Comparison of ENCODE assay signal across 26 cellular contexts in genomic region chr19:28063702-28064101, GRCh38.
"Had no signal": no experiment of that assay in that cellular context is flagged by ENCODE, and none has a peak within 500 bp of the region (broad histone marks: within the 10 kb centered on the region; RNA-seq: fewer than 3 reads in every experiment).

No MANE protein-coding gene starts in this region.

- ATAC-seq: left colon; left lung; mucosa of descending colon; naive thymus-derived CD4-positive, alpha-beta T cell; right cardiac atrium; stimulated activated effector memory CD8-positive, alpha-beta T cell treated with anti-CD3 and anti-CD28 coated beads, Interleukin-12 subunit alpha, Interleukin-12 subunit beta, amount 100 ng/mL, for 72 hours had no signal

- H3K27me3 Mint-ChIP-seq: memory B cell; natural killer cell treated with Interleukin-12 subunit alpha and Interleukin-12 subunit beta and Interleukin-15 and Interleukin-18, amount 100 ng/mL, for 72 hours; progenitor cell of endocrine pancreas; stimulated activated naive CD8-positive, alpha-beta T cell treated with anti-CD3 and anti-CD28 coated beads, Interleukin-15, Interleukin-2, amounts not matched to agents 100 ng/mL and 50 ng/mL, for 24 hours; type B pancreatic cell had no signal

- H3K27ac Mint-ChIP-seq: immature natural killer cell; memory B cell; mesothelial cell of epicardium; naive thymus-derived CD4-positive, alpha-beta T cell; natural killer cell treated with Interleukin-12 subunit alpha and Interleukin-12 subunit beta and Interleukin-15 and Interleukin-18, amount 100 ng/mL, for 72 hours; progenitor cell of endocrine pancreas; stimulated activated effector memory CD8-positive, alpha-beta T cell treated with anti-CD3 and anti-CD28 coated beads, Interleukin-12 subunit alpha, Interleukin-12 subunit beta, amount 100 ng/mL, for 72 hours; stimulated activated naive CD8-positive, alpha-beta T cell treated with anti-CD3 and anti-CD28 coated beads, Interleukin-15, Interleukin-2, amounts not matched to agents 100 ng/mL and 50 ng/mL, for 24 hours; type B pancreatic cell had no signal

- H3K4me1 ChIP-seq: left lung, sigmoid colon, spleen, suprapubic skin, tibial artery, uterus had no signal

- H3K4me1 Mint-ChIP-seq: immature natural killer cell; memory B cell; mesothelial cell of epicardium; naive thymus-derived CD4-positive, alpha-beta T cell; stimulated activated effector memory CD8-positive, alpha-beta T cell treated with anti-CD3 and anti-CD28 coated beads, Interleukin-12 subunit alpha, Interleukin-12 subunit beta, amount 100 ng/mL, for 72 hours had no signal

- H3K27ac ChIP-seq: left lung, ovary, sigmoid colon, spleen, suprapubic skin, thoracic aorta, tibial artery, uterus had no signal

- FAIRE-seq: islet of Langerhans, kidney, small intestine had no signal

- H3K9me3 ChIP-seq: mucosa of descending colon, ovary, suprapubic skin, thoracic aorta, uterus had no signal

- H3K36me3 Mint-ChIP-seq: immature natural killer cell; memory B cell; mesothelial cell of epicardium; naive thymus-derived CD4-positive, alpha-beta T cell; natural killer cell treated with Interleukin-12 subunit alpha and Interleukin-12 subunit beta and Interleukin-15 and Interleukin-18, amount 100 ng/mL, for 72 hours; stimulated activated effector memory CD8-positive, alpha-beta T cell treated with anti-CD3 and anti-CD28 coated beads, Interleukin-12 subunit alpha, Interleukin-12 subunit beta, amount 100 ng/mL, for 72 hours; type B pancreatic cell had no signal

- H3K4me3 Mint-ChIP-seq: immature natural killer cell; memory B cell; mesothelial cell of epicardium; naive thymus-derived CD4-positive, alpha-beta T cell; natural killer cell treated with Interleukin-12 subunit alpha and Interleukin-12 subunit beta and Interleukin-15 and Interleukin-18, amount 100 ng/mL, for 72 hours; stimulated activated effector memory CD8-positive, alpha-beta T cell treated with anti-CD3 and anti-CD28 coated beads, Interleukin-12 subunit alpha, Interleukin-12 subunit beta, amount 100 ng/mL, for 72 hours; stimulated activated naive CD8-positive, alpha-beta T cell treated with anti-CD3 and anti-CD28 coated beads, Interleukin-15, Interleukin-2, amounts not matched to agents 100 ng/mL and 50 ng/mL, for 24 hours; type B pancreatic cell had no signal

- H3K36me3 ChIP-seq: left lung, ovary, sigmoid colon, spleen, suprapubic skin, thoracic aorta, tibial artery, uterus had no signal

- DNase-seq: hypothalamus; immature natural killer cell; kidney; left colon; left lung; mucosa of descending colon; naive thymus-derived CD4-positive, alpha-beta T cell; ovary; right cardiac atrium; sigmoid colon; small intestine; spleen; stimulated activated CD4-positive, alpha-beta T cell treated with anti-CD3 and anti-CD28 coated beads, Interleukin-4, amount 100 ng/mL, for 24 hours; stimulated activated naive CD4-positive, alpha-beta T cell; tibial artery; uterus had no signal

- H3K9me3 Mint-ChIP-seq: memory B cell; mesothelial cell of epicardium; natural killer cell treated with Interleukin-12 subunit alpha and Interleukin-12 subunit beta and Interleukin-15 and Interleukin-18, amount 100 ng/mL, for 72 hours; stimulated activated naive CD8-positive, alpha-beta T cell treated with anti-CD3 and anti-CD28 coated beads, Interleukin-15, Interleukin-2, amounts not matched to agents 100 ng/mL and 50 ng/mL, for 24 hours; type B pancreatic cell had no signal

- H3K4me3 ChIP-seq: left lung, mucosa of descending colon, ovary, sigmoid colon, spleen, suprapubic skin, thoracic aorta, tibial artery, uterus had no signal

- H3K27me3 ChIP-seq: left lung, ovary, sigmoid colon, spleen, suprapubic skin, tibial artery, uterus had no signal
